In genomic region chr19:3404324-3405260, GRCh38 we compare ENCODE assay signal across 8 cellular contexts. TPM values are rescaled to one million over a fixed set of nuclear protein-coding genes. Genes with fewer than 3 reads are reported as not detected.
A peak's percentile ranks its signal among the peaks of the same experiment; 100 is the strongest.
DNase-seq lines count a peak whose midpoint lies in the region; ATAC-seq, FAIRE-seq and TF ChIP-seq lines count a peak whose summit lies in the region.

No MANE protein-coding gene starts in this region.

- H3K4me1 Mint-ChIP-seq in chondrocyte (ENCODE audit: low read depth), result peaks cover 49% of the 10 kb centered on the region

- H3K27ac Mint-ChIP-seq in chondrocyte (ENCODE audit: unreplicated experiment), result peak overlapping the region; percentile 98

- H3K27me3 ChIP-seq in small intestine (ENCODE audit: control insufficient read depth in 2 of 2, insufficient read depth in 2 of 2, low read length in 2 of 2), result no peaks in the 10 kb centered on the region

- TF ChIP-seq CTCF in chondrocyte (IDR thresholded peaks at IDR 0.05), result no peak

- no peaks in the 10 kb centered on the region for H3K4me1 ChIP-seq in small intestine (ENCODE audit: control insufficient read depth in 2 of 2, insufficient read depth in 1 of 2, low read depth in 1 of 2, low read length in 1 of 2)

- no peaks in the 10 kb centered on the region for H3K27me3 Mint-ChIP-seq in chondrocyte (ENCODE audit: low read depth)

- H3K9me3 ChIP-seq in small intestine (ENCODE audit: control insufficient read depth, low read depth), result no peaks in the 10 kb centered on the region

- H3K36me3 ChIP-seq in small intestine (ENCODE audit: control insufficient read depth in 2 of 2, insufficient read depth in 2 of 2, low read length in 2 of 2), result no peaks in the 10 kb centered on the region

- no peak for FAIRE-seq in small intestine (lab: Jason Lieb, UNC)

- peak; percentile 75 for DNase-seq in H4 (ENCODE audit: low spot score)
- DNase-seq in chondrocyte (ENCODE audit: low spot score), result no peak
- DNase-seq in kidney glomerular epithelial cell (lab: John Stamatoyannopoulos, UW), result peak; percentile 13
- DNase-seq in small intestine, result no peak
- no peak for DNase-seq in OCI-M1 (lab: John Stamatoyannopoulos, UW)
- DNase-seq in stimulated activated CD4-positive, alpha-beta T cell treated with anti-CD3 and anti-CD28 coated beads, Interleukin-4, amount 100 ng/mL, for 24 hours, result no peak

- no peak overlapping the region for H3K4me3 ChIP-seq in small intestine (ENCODE audit: low read depth in 1 of 2, low read length in 2 of 2)

- peak overlapping the region; percentile 5 to 95 for H3K27ac ChIP-seq in small intestine (ENCODE audit: low read depth in 1 of 2, low read length in 1 of 2)

- no peak for ATAC-seq in GM18520 (IDR thresholded peaks at IDR 0.05; ENCODE audit: unreplicated experiment)
- ATAC-seq in GM21576 (IDR thresholded peaks at IDR 0.05; ENCODE audit: unreplicated experiment), result no peak

- H3K4me3 Mint-ChIP-seq in chondrocyte (ENCODE audit: unreplicated experiment), result peak overlapping the region; percentile 60

- H3K36me3 Mint-ChIP-seq in chondrocyte (ENCODE audit: low read depth), result peaks cover 8% of the 10 kb centered on the region

- H3K9me3 Mint-ChIP-seq in chondrocyte (ENCODE audit: low read depth), result no peaks in the 10 kb centered on the region

- WGBS in small intestine, 3 donors, result 53 to 75% (median 71%) methylated on average over 51 to 62 of the region's 62 CpGs

RNA-seq across cellular contexts. Expression of gene NFIC, which starts 38.2 kb away (rescaled TPM):
- total RNA-seq in H4 (2014; rRNA removed; shearing (Covaris generic)), result 19.8 and 20.0 TPM in 2 replicates
- total RNA-seq in chondrocyte, result 81.5 to 85.5 TPM (median 83.4 TPM) in 3 replicates
- polyA plus RNA-seq in small intestine, result 10 to 100 TPM in 1 of 3 donors, 1 to 10 TPM in 2; 4.5 to 37.9 (median 6.2) TPM

Comparison
In these comparisons a context has a peak if more than half of its experiments do, and no peak if none do; other contexts are left out.
1. DNase-seq: peak in H4 (single experiment) and kidney glomerular epithelial cell (single experiment); none in chondrocyte (single experiment), small intestine (single experiment), OCI-M1 (single experiment) and stimulated activated CD4-positive, alpha-beta T cell treated with anti-CD3 and anti-CD28 coated beads, Interleukin-4, amount 100 ng/mL, for 24 hours (single experiment).